In the genomic region with DNA sequence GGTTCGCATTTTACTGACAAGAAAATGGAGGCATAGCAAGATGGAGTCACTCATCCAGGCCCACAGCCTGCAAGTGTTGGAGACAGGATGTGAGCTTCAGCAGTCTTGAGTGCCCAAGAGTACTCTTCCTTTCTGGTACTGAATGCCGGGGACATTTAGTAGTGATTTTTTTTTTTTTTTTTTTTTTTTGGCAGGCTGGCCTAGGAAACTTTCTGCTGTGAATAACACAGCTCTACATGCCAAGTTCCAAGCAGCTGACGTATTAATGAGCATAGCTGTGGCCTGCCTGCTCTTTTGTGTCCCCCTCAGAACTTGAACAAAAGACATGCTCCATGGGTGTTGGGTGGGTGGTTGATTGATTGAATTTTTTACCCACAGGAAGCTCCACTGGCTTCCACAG, we compare ENCODE assay signal across 13 cellular contexts.
DNase-seq lines count a peak whose midpoint lies in the region; ATAC-seq and TF ChIP-seq lines count a peak whose summit lies in the region.
"Had no signal": no experiment of that assay in that cellular context is flagged by ENCODE, and none has a peak within 500 bp of the region (broad histone marks: within the 10 kb centered on the region; RNA-seq: fewer than 3 reads in every experiment).

No MANE protein-coding gene starts in this region.

- H3K27ac ChIP-seq in endodermal cell (ENCODE audit: low read depth, low read length) (peak overlapping the region; percentile 85), mucosa of rectum (ENCODE audit: low read depth in 2 of 2, low read length in 2 of 2) (peak overlapping the region; percentile 23 to 39), transverse colon (peak overlapping the region in 3 of 4 donors; percentile 31 to 58 (median 34))
- H3K27ac ChIP-seq: RWPE1 had no signal

- DNase-seq in M059J (ENCODE audit: low read depth), result peak; percentile 63
- DNase-seq in endodermal cell, result no peak
- no peak for DNase-seq in transverse colon
- DNase-seq in GM19240 (ENCODE audit: insufficient read length, low spot score), result no peak
- no peak for DNase-seq in activated CD4-positive, alpha-beta T cell treated with anti-CD3 and anti-CD28 coated beads for 36 hours
- DNase-seq: activated CD4-positive, alpha-beta memory T cell treated with anti-CD3 and anti-CD28 coated beads for 36 hours; activated effector memory CD4-positive, alpha-beta T cell treated with Interleukin-2 at 50 U/mL for 16 hours; central memory CD4-positive, alpha-beta T cell; NCI-H510A; T-helper 9 cell had no signal

- TF ChIP-seq CTCF in endodermal cell (conservative IDR thresholded peaks at IDR 0.05) (no peak), transverse colon (IDR thresholded peaks at IDR 0.05) (no peak)

- TF ChIP-seq POLR2A in transverse colon (IDR thresholded peaks at IDR 0.05), result no peak

- no peak overlapping the region for H3K27ac Mint-ChIP-seq in endodermal cell
- no peak overlapping the region for H3K27ac Mint-ChIP-seq in activated CD4-positive, alpha-beta T cell treated with anti-CD3 and anti-CD28 coated beads for 36 hours
- H3K27ac Mint-ChIP-seq: activated CD4-positive, alpha-beta memory T cell treated with anti-CD3 and anti-CD28 coated beads for 36 hours had no signal

- H3K27me3 ChIP-seq in endodermal cell (ENCODE audit: control insufficient read depth, insufficient read depth, low read length, poor library complexity, severe bottlenecking) (no peaks in the 10 kb centered on the region), mucosa of rectum (ENCODE audit: control insufficient read depth in 2 of 2, insufficient read depth in 2 of 2, low read length in 2 of 2) (no peaks in the 10 kb centered on the region), transverse colon (no peaks in the 10 kb centered on the region)

- H3K27me3 Mint-ChIP-seq in endodermal cell (ENCODE audit: insufficient read depth), result peaks cover 4% of the 10 kb centered on the region
- peaks cover 2% of the 10 kb centered on the region for H3K27me3 Mint-ChIP-seq in activated CD4-positive, alpha-beta T cell treated with anti-CD3 and anti-CD28 coated beads for 36 hours
- H3K27me3 Mint-ChIP-seq: activated CD4-positive, alpha-beta memory T cell treated with anti-CD3 and anti-CD28 coated beads for 36 hours had no signal

- H3K9ac ChIP-seq in endodermal cell (ENCODE audit: extremely low read depth, low read length, poor library complexity, severe bottlenecking), result no peak overlapping the region
- no peak overlapping the region for H3K9ac ChIP-seq in mucosa of rectum (ENCODE audit: low read depth in 1 of 2, low read length in 2 of 2)

- peaks cover 8% of the 10 kb centered on the region for H3K9me3 Mint-ChIP-seq in endodermal cell
- peaks cover 2% of the 10 kb centered on the region for H3K9me3 Mint-ChIP-seq in activated CD4-positive, alpha-beta T cell treated with anti-CD3 and anti-CD28 coated beads for 36 hours (ENCODE audit: low read depth)
- H3K9me3 Mint-ChIP-seq: activated CD4-positive, alpha-beta memory T cell treated with anti-CD3 and anti-CD28 coated beads for 36 hours had no signal

- H3K36me3 ChIP-seq in endodermal cell (ENCODE audit: control insufficient read depth, insufficient read depth, low read length) (no peaks in the 10 kb centered on the region), mucosa of rectum (ENCODE audit: control insufficient read depth in 2 of 2, insufficient read depth in 2 of 2, low read length in 2 of 2) (no peaks in the 10 kb centered on the region), transverse colon (no peaks in the 10 kb centered on the region)

- H3K9me3 ChIP-seq in endodermal cell (ENCODE audit: control insufficient read depth, low read length), result no peaks in the 10 kb centered on the region
- no peaks in the 10 kb centered on the region for H3K9me3 ChIP-seq in mucosa of rectum (ENCODE audit: control insufficient read depth in 2 of 2, low read length in 2 of 2)
- H3K9me3 ChIP-seq in transverse colon, result no peaks in the 10 kb centered on the region

- no peak for ATAC-seq in activated CD4-positive, alpha-beta T cell treated with anti-CD3 and anti-CD28 coated beads for 36 hours
- ATAC-seq in HG03196 (IDR thresholded peaks at IDR 0.05; ENCODE audit: unreplicated experiment), result no peak

- CTCF ChIA-PET in activated CD4-positive, alpha-beta T cell treated with anti-CD3 and anti-CD28 coated beads for 36 hours (lab: Charles Lee), result interaction anchor here (0.6 kb wide), 2 partner anchors 9 to 596 kb away, joined by 3 read pairs; no protein-coding TSS in a partner anchor

- no peaks in the 10 kb centered on the region for H3K36me3 Mint-ChIP-seq in endodermal cell (ENCODE audit: low read depth)
- no peaks in the 10 kb centered on the region for H3K36me3 Mint-ChIP-seq in activated CD4-positive, alpha-beta T cell treated with anti-CD3 and anti-CD28 coated beads for 36 hours (ENCODE audit: low read depth)
- H3K36me3 Mint-ChIP-seq: activated CD4-positive, alpha-beta memory T cell treated with anti-CD3 and anti-CD28 coated beads for 36 hours had no signal

- POLR2A ChIA-PET in activated CD4-positive, alpha-beta T cell treated with anti-CD3 and anti-CD28 coated beads for 36 hours (lab: Charles Lee), result no interaction called here

- TF ChIP-seq EP300 in transverse colon (IDR thresholded peaks at IDR 0.05; ENCODE audit: low read depth), result no peak

- H3K4me1 Mint-ChIP-seq in endodermal cell, result peaks cover 21% of the 10 kb centered on the region
- H3K4me1 Mint-ChIP-seq in activated CD4-positive, alpha-beta T cell treated with anti-CD3 and anti-CD28 coated beads for 36 hours, result no peaks in the 10 kb centered on the region

- H3K4me3 Mint-ChIP-seq in endodermal cell, result no peak overlapping the region
- H3K4me3 Mint-ChIP-seq in activated CD4-positive, alpha-beta T cell treated with anti-CD3 and anti-CD28 coated beads for 36 hours, result no peak overlapping the region
- H3K4me3 Mint-ChIP-seq: activated CD4-positive, alpha-beta memory T cell treated with anti-CD3 and anti-CD28 coated beads for 36 hours had no signal

- WGBS in endodermal cell (ENCODE audit: insufficient coverage in 1 of 2, insufficient read length in 1 of 2), 2 experiments, result 85 to 100% methylated on average over 1 to 2 of the region's 3 CpGs
- WGBS in transverse colon (ENCODE audit: low coverage in 1 of 2), 2 donors, result 51 to 68% methylated on average over 3 of the region's 3 CpGs

- peaks cover 5% of the 10 kb centered on the region for H3K4me1 ChIP-seq in endodermal cell (ENCODE audit: control insufficient read depth, insufficient read depth, low read length)
- H3K4me1 ChIP-seq in mucosa of rectum (ENCODE audit: control insufficient read depth in 2 of 2, insufficient read depth in 2 of 2, low read length in 2 of 2), result peaks cover 0 to 2% of the 10 kb centered on the region in 2 donors
- peaks cover 0 to 18% (median 4%) of the 10 kb centered on the region in 4 donors for H3K4me1 ChIP-seq in transverse colon

- in situ Hi-C loops in transverse colon (cut with MboI; ENCODE audit: low pct_ligation_motif_present in 1 of 4, low pct_unique_long_range_greater_than_20kb in 1 of 4, low sequenced_read_pairs in 3 of 4), result loop anchor here in 3 of 4 donors (25.0 kb wide), 1 partner anchor 362 kb away; no protein-coding TSS in a partner anchor

- H3K4me3 ChIP-seq in endodermal cell (ENCODE audit: low read length) (no peak overlapping the region), mucosa of rectum (ENCODE audit: low read length in 2 of 2) (no peak overlapping the region), transverse colon (no peak overlapping the region)

- intact Hi-C loops in transverse colon (cut with DNase I; ENCODE audit: low total_unique reads), result no loop called here
- intact Hi-C loops in activated CD4-positive, alpha-beta T cell treated with anti-CD3 and anti-CD28 coated beads for 36 hours (cut with DNase I, micrococcal nuclease), result no loop called here

Comparison
In these comparisons a context has a peak if more than half of its experiments do, and no peak if none do; other contexts are left out.
1. H3K27ac ChIP-seq: peak in every context shown above with its lines; median percentile 85 in endodermal cell; 34 in transverse colon; 31 in mucosa of rectum.